33 cellular contexts compared by ENCODE assay signal in the genomic region with DNA sequence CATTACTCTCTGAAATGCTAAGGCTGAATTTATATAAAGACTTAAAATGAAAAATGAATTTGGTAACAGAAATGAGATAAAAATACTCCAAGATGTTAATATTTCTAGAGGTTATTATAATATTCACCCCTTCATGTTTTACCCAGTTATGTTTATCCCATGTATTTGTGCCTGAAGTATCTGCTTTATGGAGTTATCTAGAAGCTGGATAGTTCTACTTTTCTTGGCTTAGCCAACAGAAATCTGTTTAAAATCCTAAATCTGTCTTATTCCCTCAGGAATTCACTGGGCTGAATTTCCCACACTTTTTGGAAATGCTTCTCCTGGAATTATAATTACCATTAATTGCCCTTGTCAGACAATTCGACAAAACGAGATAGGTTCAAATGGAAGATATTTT.
"Had no signal": no experiment of that assay in that cellular context is flagged by ENCODE, and none has a peak within 500 bp of the region (broad histone marks: within the 10 kb centered on the region; RNA-seq: fewer than 3 reads in every experiment).

No MANE protein-coding gene starts in this region.

- H3K4me1 ChIP-seq: ascending aorta, body of pancreas, breast epithelium had no signal

- H3K27ac ChIP-seq: adrenal gland, ascending aorta, body of pancreas, brain microvascular endothelial cell, breast epithelium, cardiac muscle cell had no signal

- H3K27me3 ChIP-seq: adrenal gland, ascending aorta, body of pancreas, brain microvascular endothelial cell, breast epithelium, cardiac muscle cell had no signal

- H3K4me3 ChIP-seq: adrenal gland, ascending aorta, body of pancreas, breast epithelium, cardiac muscle cell had no signal

- H3K9me3 ChIP-seq: adrenal gland, ascending aorta, body of pancreas, breast epithelium had no signal

- DNase-seq: activated effector memory CD4-positive, alpha-beta T cell treated with anti-CD3 and anti-CD28 coated beads, Interleukin-2, amount 50 U/mL, for 16 hours; activated effector memory CD4-positive, alpha-beta T cell treated with Interleukin-2 at 50 U/mL for 16 hours; activated gamma-delta T cell; activated gamma-delta T cell treated with Interleukin-2 at 50 U/mL for 16 hours; activated naive CD4-positive, alpha-beta T cell; activated naive CD4-positive, alpha-beta T cell treated with anti-CD3 and anti-CD28 coated beads for 36 hours; activated naive CD4-positive, alpha-beta T cell treated with anti-CD3 and anti-CD28 coated beads, Interleukin-2, amount 10 ng/mL, durations not matched to agents 7 days and 5 days; activated naive CD4-positive, alpha-beta T cell treated with anti-CD3 and anti-CD28 coated beads, Interleukin-2, amount 50 U/mL, for 16 hours; activated naive CD4-positive, alpha-beta T cell treated with Interleukin-2 at 50 U/mL for 16 hours; activated naive CD8-positive, alpha-beta T cell treated with anti-CD3 and anti-CD28 coated beads for 36 hours; activated naive CD8-positive, alpha-beta T cell treated with anti-CD3 and anti-CD28 coated beads, Interleukin-2, amount 10 ng/mL, durations not matched to agents 7 days and 5 days; activated naive CD8-positive, alpha-beta T cell treated with anti-CD3 and anti-CD28 coated beads, Interleukin-2, amount 50 U/mL, for 24 hours; activated T-cell treated with anti-CD3 and anti-CD28 coated beads for 4 hours; activated T-cell treated with anti-CD3 and anti-CD28 coated beads, Interleukin-2, amount 50 U/mL, for 1 hour; activated T-cell treated with anti-CD3 and anti-CD28 coated beads, Interleukin-2, amount 50 U/mL, for 24 hours; activated T-cell treated with anti-CD3 and anti-CD28 coated beads, Interleukin-2, amount 50 U/mL, for 4 hours; activated T-cell treated with anti-CD3 and anti-CD28 coated beads, Interleukin-2, amount 50 U/mL, for 48 hours; activated T-cell treated with anti-CD3 and anti-CD28 coated beads, Interleukin-2, amount 50 U/mL, for 72 hours; adrenal gland; amniotic stem cell; amygdala; anterior cingulate cortex; aorta; body of pancreas; brain microvascular endothelial cell; caudate nucleus; central memory CD4-positive, alpha-beta T cell; cerebellar nuclear complex had no signal

- ATAC-seq: activated naive CD4-positive, alpha-beta T cell treated with anti-CD3 and anti-CD28 coated beads, Interleukin-2, amount 50 U/mL, for 72 hours; activated naive CD8-positive, alpha-beta T cell treated with anti-CD3 and anti-CD28 coated beads, Interleukin-2, amount 50 U/mL, for 24 hours; activated T-cell treated with anti-CD3 and anti-CD28 coated beads, Interleukin-2, amount 50 U/mL, for 4 hours; activated T-cell treated with anti-CD3 and anti-CD28 coated beads, Interleukin-2, amount 50 U/mL, for 72 hours; activated T-helper 17 cell treated with anti-CD3 and anti-CD28 coated beads, Interleukin-2, amount 50 U/mL, for 72 hours; body of pancreas had no signal

- H3K36me3 ChIP-seq: adrenal gland, ascending aorta, brain microvascular endothelial cell, breast epithelium, cardiac muscle cell had no signal
